In genomic region chr15:80072285-80072684, GRCh38 we compare ENCODE assay signal across 7 cellular contexts. TPM values are rescaled to one million over a fixed set of nuclear protein-coding genes. Genes with fewer than 3 reads are reported as not detected.
DNase-seq lines count a peak whose midpoint lies in the region; ATAC-seq and TF ChIP-seq lines count a peak whose summit lies in the region.

No MANE protein-coding gene starts in this region.

- ATAC-seq in central memory CD8-positive, alpha-beta T cell (replicated peaks; ENCODE audit: extremely low read depth, poor library complexity, severe bottlenecking): peak; percentile 88
- peak; percentile 73 for ATAC-seq in stimulated activated memory B cell treated with anti-CD40 and anti-IgM and Interleukin-4, amounts not matched to agents 10 μg/mL and 1 μg/mL and 100 μg/mL, for 72 hours

- intact Hi-C loops in PC-9 (cut with micrococcal nuclease; ENCODE audit: unreplicated experiment): loop anchor here (1.0 to 5.0 kb wide), 2 partner anchors 13 to 40 kb away; partner anchors contain the start of gene ZFAND6

- peaks cover 8% of the 10 kb centered on the region for H3F3A ChIP-seq in PC-9 (ENCODE audit: insufficient read depth, low read depth)

- TF ChIP-seq CTCF in GM06990 (IDR thresholded peaks at IDR 0.05; ENCODE audit: insufficient read depth, low read length, poor library complexity, severe bottlenecking) (no peak), PC-9 (conservative IDR thresholded peaks at IDR 0.05) (no peak)

- H3K4me3 ChIP-seq in GM06990 (replicated peaks; ENCODE audit: low read depth, low read length) (peak overlapping the region; percentile 44), H7 (ENCODE audit: insufficient read depth, low read depth, low read length) (peak overlapping the region; percentile 33), PC-9 (peak overlapping the region; percentile 54)

- peak overlapping the region; percentile 66 for H3K4me2 ChIP-seq in PC-9

- H3K79me2 ChIP-seq in PC-9 (ENCODE audit: low read depth): peaks cover 98% of the 10 kb centered on the region

- H3K27ac ChIP-seq in PC-9: peak overlapping the region; percentile 50

- no peaks in the 10 kb centered on the region for H3K9me3 Mint-ChIP-seq in central memory CD8-positive, alpha-beta T cell
- H3K9me3 Mint-ChIP-seq in stimulated activated memory B cell treated with anti-CD40 and anti-IgM and Interleukin-4, amounts not matched to agents 10 μg/mL and 1 μg/mL and 100 μg/mL, for 72 hours: no peaks in the 10 kb centered on the region

- H3K27ac Mint-ChIP-seq in central memory CD8-positive, alpha-beta T cell (ENCODE audit: low read depth): no peak overlapping the region
- H3K27ac Mint-ChIP-seq in stimulated activated memory B cell treated with anti-CD40 and anti-IgM and Interleukin-4, amounts not matched to agents 10 μg/mL and 1 μg/mL and 100 μg/mL, for 72 hours: no peak overlapping the region

- POLR2A ChIA-PET in PC-9 (lab: Charles Lee; ENCODE audit: unreplicated experiment): interaction anchor here (0.6 to 1.0 kb wide), 3 partner anchors 12 to 1269 kb away, joined by 5 to 8 read pairs (median 6); partner anchors contain the start of gene ZFAND6

- peaks cover 38% of the 10 kb centered on the region for H3K4me1 ChIP-seq in PC-9 (replicated peaks; ENCODE audit: insufficient read depth)

- CTCF ChIA-PET in PC-9 (lab: Charles Lee): interaction anchor here (0.6 kb wide), 1 partner anchor 57 kb away, joined by 3 read pairs; no protein-coding TSS in a partner anchor

- peaks cover 68% of the 10 kb centered on the region for H4K20me1 ChIP-seq in PC-9 (ENCODE audit: insufficient read depth)

- no peaks in the 10 kb centered on the region for H3K9me3 ChIP-seq in PC-9 (ENCODE audit: insufficient read depth, low read depth)

- peaks cover 65% of the 10 kb centered on the region for H3K4me1 Mint-ChIP-seq in central memory CD8-positive, alpha-beta T cell
- H3K4me1 Mint-ChIP-seq in stimulated activated memory B cell treated with anti-CD40 and anti-IgM and Interleukin-4, amounts not matched to agents 10 μg/mL and 1 μg/mL and 100 μg/mL, for 72 hours: peaks cover 75% of the 10 kb centered on the region

- no TSS peak for BruUV-seq in PC-9 (replicated peaks; lab: Mats Ljungman, UMichigan)

- H3K27me3 Mint-ChIP-seq in central memory CD8-positive, alpha-beta T cell: no peaks in the 10 kb centered on the region
- H3K27me3 Mint-ChIP-seq in stimulated activated memory B cell treated with anti-CD40 and anti-IgM and Interleukin-4, amounts not matched to agents 10 μg/mL and 1 μg/mL and 100 μg/mL, for 72 hours: no peaks in the 10 kb centered on the region

- DNase-seq in GM06990 (ENCODE audit: extremely low read depth, insufficient read length) (no peak), H7 (peak; percentile 61), LHCN-M2 (ENCODE audit: low read depth) (peak; percentile 90), PC-9 (peak; percentile 15 to 88), islet precursor cell (peak; percentile 60)
- no peak for DNase-seq in central memory CD8-positive, alpha-beta T cell (ENCODE audit: low spot score in 2 of 2)

- no peak overlapping the region for H2AFZ ChIP-seq in PC-9

- H3K27me3 ChIP-seq in GM06990 (replicated peaks; ENCODE audit: control insufficient read depth, insufficient read depth, low read length) (no peaks in the 10 kb centered on the region), H7 (ENCODE audit: control insufficient read depth, insufficient read depth, low read length) (no peaks in the 10 kb centered on the region), PC-9 (ENCODE audit: insufficient read depth, low read depth) (no peaks in the 10 kb centered on the region)

- H3K36me3 ChIP-seq in GM06990 (ENCODE audit: control insufficient read depth, insufficient read depth, low read length): no peaks in the 10 kb centered on the region
- H3K36me3 ChIP-seq in H7 (replicated peaks; ENCODE audit: control insufficient read depth, insufficient read depth, low read length): no peaks in the 10 kb centered on the region
- 0 out of 2 replicates have a peak, but pooled peaks cover 3% of the 10 kb centered on the region for H3K36me3 ChIP-seq in PC-9 (ENCODE audit: low read depth)

- peak overlapping the region; percentile 48 for H3K4me3 Mint-ChIP-seq in central memory CD8-positive, alpha-beta T cell
- H3K4me3 Mint-ChIP-seq in stimulated activated memory B cell treated with anti-CD40 and anti-IgM and Interleukin-4, amounts not matched to agents 10 μg/mL and 1 μg/mL and 100 μg/mL, for 72 hours: peak overlapping the region; percentile 55

- H3K9me2 ChIP-seq in PC-9 (ENCODE audit: insufficient read depth): no peaks in the 10 kb centered on the region

- peaks cover 2% of the 10 kb centered on the region for H3K36me3 Mint-ChIP-seq in central memory CD8-positive, alpha-beta T cell (ENCODE audit: insufficient read depth)
- H3K36me3 Mint-ChIP-seq in stimulated activated memory B cell treated with anti-CD40 and anti-IgM and Interleukin-4, amounts not matched to agents 10 μg/mL and 1 μg/mL and 100 μg/mL, for 72 hours: peaks cover 11% of the 10 kb centered on the region

RNA-seq across cellular contexts. Expression of gene ZFAND6, which starts 12.8 kb away (rescaled TPM):
- 213 and 238 TPM in 2 replicates for total RNA-seq in H7 (2014; rRNA removed; shearing (Covaris generic))
- 96.2 and 117 TPM in 2 replicates for total RNA-seq in LHCN-M2 (2014; rRNA removed)
- polyA plus RNA-seq in LHCN-M2 (2012): 37.0 TPM
- total RNA-seq in PC-9 (2021): 43.6 and 68.3 TPM in 2 replicates

Comparison
In these comparisons a context has a peak if more than half of its experiments do, and no peak if none do; other contexts are left out.
1. DNase-seq: peak in H7 (single experiment), LHCN-M2 (single experiment), PC-9 (2 of 2) and islet precursor cell (single experiment); none in GM06990 (single experiment) and central memory CD8-positive, alpha-beta T cell (0 of 2).
2. Peak in every context shown above with its lines, with median percentiles within 50 percentile points of each other: H3K4me3 ChIP-seq.